Comparison of ENCODE assay signal across 21 cellular contexts in the genomic region with DNA sequence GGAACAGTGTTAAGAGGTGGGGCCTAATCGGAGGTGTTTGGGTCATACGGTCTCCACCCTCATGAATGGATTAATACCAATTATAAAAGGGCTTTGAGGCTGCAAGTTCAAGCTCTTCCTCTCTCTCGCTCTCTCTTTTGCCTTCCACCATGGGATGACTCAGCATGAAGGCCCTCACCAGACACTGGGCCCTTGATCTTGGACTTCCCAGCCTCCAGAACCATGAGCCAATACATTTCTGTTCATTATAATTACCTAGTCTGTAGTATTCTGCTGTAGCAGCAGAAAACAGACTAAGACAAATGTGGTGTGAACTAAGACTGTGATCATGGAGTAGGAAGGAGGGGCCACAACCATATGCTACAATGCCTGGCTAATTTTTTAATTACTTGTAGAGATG. TPM values are rescaled to one million over a fixed set of nuclear protein-coding genes. Genes with fewer than 3 reads are reported as not detected.
A peak's percentile ranks its signal among the peaks of the same experiment; 100 is the strongest.
DNase-seq lines count a peak whose midpoint lies in the region; ATAC-seq, FAIRE-seq and TF ChIP-seq lines count a peak whose summit lies in the region.
"Had no signal": no experiment of that assay in that cellular context is flagged by ENCODE, and none has a peak within 500 bp of the region (broad histone marks: within the 10 kb centered on the region; RNA-seq: fewer than 3 reads in every experiment).

No MANE protein-coding gene starts in this region.

- H3K4ac ChIP-seq in IMR-90 (ENCODE audit: low read depth, low read length): no peak overlapping the region

- H2BK5ac ChIP-seq in IMR-90 (ENCODE audit: low read depth, low read length, poor library complexity, severe bottlenecking): no peak overlapping the region

- TF ChIP-seq POLR2A in HepG2 (IDR thresholded peaks at IDR 0.05; ENCODE audit: insufficient read depth in 1 of 2, low read depth in 2 of 2, low read length in 2 of 2) (no peak), right lobe of liver (IDR thresholded peaks at IDR 0.05) (no peak), IMR-90 (IDR thresholded peaks at IDR 0.05; ENCODE audit: low read depth, low read length) (no peak)

- H3K9ac ChIP-seq in HepG2 (ENCODE audit: insufficient read depth, low read depth, low read length): no peak overlapping the region
- H3K9ac ChIP-seq in IMR-90 (ENCODE audit: low read depth, low read length): no peak overlapping the region
- H3K9ac ChIP-seq: BLaER1 had no signal

- no peak overlapping the region for H2AK9ac ChIP-seq in IMR-90 (replicated peaks; ENCODE audit: low read depth, low read length, poor library complexity)

- H3K23ac ChIP-seq in IMR-90 (ENCODE audit: low read depth, low read length): no peak overlapping the region

- BruUV-seq in HepG2 (replicated peaks; lab: Mats Ljungman, UMichigan): no TSS peak
- BruUV-seq in IMR-90 (replicated peaks; lab: Mats Ljungman, UMichigan): no TSS peak

- in situ Hi-C loops in HepG2 (cut with HindIII; ENCODE audit: extremely low pct_ligation_motif_present, low pct_unique_long_range_greater_than_20kb) (no loop called here), IMR-90 (cut with MboI; ENCODE audit: low sequenced_read_pairs) (no loop called here), SK-MEL-5 (cut with HindIII; ENCODE audit: low pct_unique_long_range_greater_than_20kb, low sequenced_read_pairs) (no loop called here)

- no peak overlapping the region for H3K27ac ChIP-seq in HepG2 (ENCODE audit: extremely low read length, insufficient read depth, low read length)
- no peak overlapping the region for H3K27ac ChIP-seq in right lobe of liver
- no peak overlapping the region for H3K27ac ChIP-seq in IMR-90 (ENCODE audit: insufficient read depth, low read length)
- H3K27ac ChIP-seq: C4-2B had no signal

- 93% methylated on average over 3 of the region's 3 CpGs for WGBS in HepG2 (ENCODE audit: low lambda C conversion rate)
- WGBS in right lobe of liver (ENCODE audit: insufficient coverage, low coverage, low lambda C conversion rate, missing lambda C conversion rate): 90% methylated on average over 3 of the region's 3 CpGs
- no CpG with 5 or more reads among the region's 3 CpGs for WGBS in IMR-90 (ENCODE audit: extremely low coverage in 2 of 2, insufficient read length in 1 of 2), 2 experiments

- H4K8ac ChIP-seq in IMR-90 (ENCODE audit: low read depth in 2 of 2, low read length in 2 of 2): no peak overlapping the region

- H4K5ac ChIP-seq in IMR-90 (ENCODE audit: low read depth, low read length): no peak overlapping the region

- no peak overlapping the region for H2BK20ac ChIP-seq in IMR-90 (ENCODE audit: low read depth, low read length)

- no peak overlapping the region for H3K14ac ChIP-seq in IMR-90 (replicated peaks; ENCODE audit: low read depth, low read length)

- CTCF ChIA-PET in HepG2 (lab: Yijun Ruan, JAX; ENCODE audit: low intra/inter-chr PET ratio, low total read pairs): no interaction called here
- CTCF ChIA-PET in IMR-90 (lab: Yijun Ruan, JAX): no interaction called here

- DNase-seq in HepG2 (ENCODE audit: low spot score) (no peak), right lobe of liver (no peak), IMR-90 (no peak), SK-MEL-5 (ENCODE audit: low read depth, low spot score) (peak; percentile 5)
- DNase-seq: Caco-2; CD4-positive, CD25-positive, alpha-beta regulatory T cell; CD8-positive, alpha-beta T cell; DMS 273 treated with DMSO at 0.1 percent for 48 hours; DMS79; EL; GDM1; H9 had no signal

- no peak overlapping the region for H3K18ac ChIP-seq in IMR-90 (ENCODE audit: low read depth, low read length)

- H3K9me1 ChIP-seq in IMR-90 (ENCODE audit: insufficient read depth, low read length): peaks cover 7% of the 10 kb centered on the region

- POLR2A ChIA-PET in HepG2 (lab: Yijun Ruan, JAX): interaction anchor here (3.0 kb wide), 1 partner anchor 9 kb away, joined by 10 read pairs; no protein-coding TSS in a partner anchor
- POLR2A ChIA-PET in IMR-90 (lab: Charles Lee; ENCODE audit: unreplicated experiment): no interaction called here

- H3K27me3 ChIP-seq in HepG2 (ENCODE audit: control insufficient read depth in 1 of 2, insufficient read depth in 2 of 2, low read length in 2 of 2): no peaks in the 10 kb centered on the region
- H3K27me3 ChIP-seq in right lobe of liver: no peaks in the 10 kb centered on the region
- H3K27me3 ChIP-seq in IMR-90 (ENCODE audit: control insufficient read depth, insufficient read depth, low read length): no peaks in the 10 kb centered on the region
- H3K27me3 ChIP-seq: BLaER1 had no signal

- no peaks in the 10 kb centered on the region for H3K9me3 ChIP-seq in HepG2 (ENCODE audit: low read length)
- H3K9me3 ChIP-seq in right lobe of liver: no peaks in the 10 kb centered on the region
- H3K9me3 ChIP-seq in IMR-90 (ENCODE audit: control insufficient read depth, insufficient read depth, low read length): 0 out of 2 replicates have a peak, but pooled peaks cover 2% of the 10 kb centered on the region
- H3K9me3 ChIP-seq: BLaER1, Caco-2 had no signal

- ATAC-seq in HepG2 (no peak), right lobe of liver (no peak), IMR-90 (ENCODE audit: low read depth) (no peak), HG02885 (IDR thresholded peaks at IDR 0.05; ENCODE audit: poor library complexity, unreplicated experiment) (no peak), HG03135 (IDR thresholded peaks at IDR 0.05; ENCODE audit: unreplicated experiment) (no peak), GM21825 (IDR thresholded peaks at IDR 0.05; ENCODE audit: unreplicated experiment) (no peak)
- ATAC-seq: CD8-positive, alpha-beta T cell; GM12878; GM23338; HCT116 had no signal

- no peak for FAIRE-seq in HepG2 (lab: Jason Lieb, UNC)
- FAIRE-seq: D721Med, GM12878 had no signal

- no peak overlapping the region for H2BK15ac ChIP-seq in IMR-90 (ENCODE audit: low read depth, low read length)

- H3K79me2 ChIP-seq in HepG2 (ENCODE audit: insufficient read depth, low read length): peaks cover 31% of the 10 kb centered on the region

- H3K36me3 ChIP-seq in HepG2 (replicated peaks in 1 of 2; ENCODE audit: control insufficient read depth in 1 of 2, insufficient read depth in 2 of 2, low read length in 2 of 2) (peaks cover 15 to 49% of the 10 kb centered on the region in 2 experiments), right lobe of liver (peaks cover 0 to 38% (median 8%) of the 10 kb centered on the region in 4 donors), IMR-90 (ENCODE audit: control insufficient read depth, insufficient read depth, low read length) (peaks cover 28% of the 10 kb centered on the region)

- H4K91ac ChIP-seq in IMR-90 (ENCODE audit: insufficient read depth, low read depth, low read length): no peak overlapping the region

- dilution Hi-C loops in IMR-90 (cut with HindIII; ENCODE audit: low sequenced_read_pairs, unreplicated experiment): no loop called here

- H2AK5ac ChIP-seq in IMR-90 (ENCODE audit: low read depth, low read length): no peak overlapping the region

- H2AFZ ChIP-seq in HepG2 (ENCODE audit: low read length) (no peak overlapping the region), IMR-90 (replicated peaks; ENCODE audit: low read length, poor library complexity) (no peak overlapping the region)
- H2AFZ ChIP-seq: GM23338 had no signal

- no peak overlapping the region for H3K56ac ChIP-seq in IMR-90 (ENCODE audit: extremely low read depth, insufficient read depth, low read length)

- TF ChIP-seq RAD21 in HepG2 (CRISPR knock-in tag; IDR thresholded peaks at IDR 0.05) (no peak), IMR-90 (IDR thresholded peaks at IDR 0.05; ENCODE audit: low read length) (no peak)

- intact Hi-C loops in HepG2 (cut with micrococcal nuclease; ENCODE audit: unreplicated experiment) (no loop called here), right lobe of liver (cut with DNase I) (no loop called here), IMR-90 (cut with micrococcal nuclease) (no loop called here)

- H3K79me1 ChIP-seq in IMR-90 (ENCODE audit: low read depth in 1 of 2, low read length in 2 of 2): peaks cover 14 to 27% of the 10 kb centered on the region in 2 experiments

- TF ChIP-seq CTCF in HepG2 (CRISPR knock-in tag; IDR thresholded peaks at IDR 0.05): no peak
- no peak for TF ChIP-seq CTCF in right lobe of liver (IDR thresholded peaks at IDR 0.05)
- TF ChIP-seq CTCF in IMR-90 (conservative IDR thresholded peaks at IDR 0.05; ENCODE audit: low read depth, low read length): no peak

- H3K4me1 ChIP-seq in HepG2 (ENCODE audit: insufficient read depth, low read length) (peaks cover 24% of the 10 kb centered on the region), right lobe of liver (peaks cover 0 to under 1% (median 0%) of the 10 kb centered on the region in 4 donors), IMR-90 (ENCODE audit: control insufficient read depth, insufficient read depth, low read length) (no peaks in the 10 kb centered on the region; the same call in 1 of the 2 replicates)
- H3K4me1 ChIP-seq: Caco-2 had no signal

- TF ChIP-seq EP300 in HepG2 (IDR thresholded peaks at IDR 0.05; ENCODE audit: low read depth in 2 of 2, low read length in 2 of 2) (no peak), HepG2 (CRISPR knock-in tag; IDR thresholded peaks at IDR 0.05; ENCODE audit: borderline replicate concordance) (no peak)

- H4K20me1 ChIP-seq in HepG2 (ENCODE audit: insufficient read depth, low read length): 0 out of 2 replicates have a peak, but pooled peaks cover 2% of the 10 kb centered on the region
- 0 out of 2 replicates have a peak, but pooled peaks cover 7% of the 10 kb centered on the region for H4K20me1 ChIP-seq in IMR-90 (ENCODE audit: insufficient read depth, low read length)
- H4K20me1 ChIP-seq: BLaER1 had no signal

- no peak overlapping the region for H2BK120ac ChIP-seq in IMR-90 (ENCODE audit: low read depth, low read length)

- H3K4me2 ChIP-seq in HepG2 (ENCODE audit: low read depth, low read length) (no peak overlapping the region), IMR-90 (ENCODE audit: low read depth, low read length) (no peak overlapping the region)
- H3K4me2 ChIP-seq: GM23338 had no signal

- H3K4me3 ChIP-seq in HepG2 (replicated peaks in 1 of 3; ENCODE audit: insufficient read depth in 1 of 3, low read depth in 2 of 3, low read length in 3 of 3) (no peak overlapping the region), right lobe of liver (no peak overlapping the region), IMR-90 (ENCODE audit: insufficient read depth, low read depth, low read length) (no peak overlapping the region)
- H3K4me3 ChIP-seq: BLaER1, GM12878, GM23338 had no signal

RNA-seq across cellular contexts. Expression of gene AIFM2, which starts 7.7 kb away (rescaled TPM):
- total RNA-seq in HepG2 (2016; rRNA removed; fragmentation: Illumina TruSeq; extraction: Trizol) (20.3 and 29.6 TPM in 2 replicates), right lobe of liver (10 to 100 TPM; 11.4 to 23.3 (median 18.2) TPM), IMR-90 (2012; rRNA removed) (1.7 and 2.0 TPM in 2 replicates)
- 5.3 and 5.8 TPM in 2 replicates for total RNA-seq in HepG2 (2016; cell fraction: cytosol; rRNA removed; fragmentation: Illumina TruSeq; extraction: Trizol; ENCODE audit: low read depth)
- 20.5 and 28.1 TPM in 2 replicates for total RNA-seq in HepG2 (2016; cell fraction: insoluble cytoplasmic fraction; rRNA removed; fragmentation: Illumina TruSeq; extraction: Trizol)
- total RNA-seq in HepG2 (2016; cell fraction: membrane; rRNA removed; fragmentation: Illumina TruSeq; extraction: Trizol): 15.5 and 15.7 TPM in 2 replicates
- total RNA-seq in HepG2 (2016; cell fraction: nucleus; rRNA removed; fragmentation: Illumina TruSeq; extraction: Trizol): 19.1 and 21.7 TPM in 2 replicates
- polyA plus RNA-seq in HepG2 (2011; rRNA removed) (29.5 and 36.9 TPM in 2 replicates), IMR-90 (2012; rRNA removed) (4.5 and 4.6 TPM in 2 replicates)
- polyA plus RNA-seq in HepG2 (2011; cell fraction: cytosol; rRNA removed): 33.7 and 37.4 TPM in 2 replicates
- polyA plus RNA-seq in HepG2 (2011; cell fraction: nucleus; rRNA removed): 23.7 and 28.1 TPM in 2 replicates
- polyA plus RNA-seq in HepG2 (2012): 17.3 and 23.0 TPM in 2 replicates
- polyA plus RNA-seq in HepG2 (2016; cell fraction: cytosol; fragmentation: Illumina TruSeq; extraction: Trizol; ENCODE audit: low read depth): 14.4 and 15.8 TPM in 2 replicates
- polyA plus RNA-seq in HepG2 (2016; cell fraction: insoluble cytoplasmic fraction; fragmentation: Illumina TruSeq; extraction: Trizol; ENCODE audit: low read depth): 62.5 and 67.2 TPM in 2 replicates
- polyA plus RNA-seq in HepG2 (2016; cell fraction: membrane; fragmentation: Illumina TruSeq; extraction: Trizol; ENCODE audit: low read depth): 20.3 and 20.6 TPM in 2 replicates
- 51.6 and 53.4 TPM in 2 replicates for polyA plus RNA-seq in HepG2 (2016; cell fraction: nucleus; fragmentation: Illumina TruSeq; extraction: Trizol; ENCODE audit: insufficient read depth, low read depth)
- 21.2 and 33.7 TPM in 2 replicates for polyA minus RNA-seq in HepG2 (2011; rRNA and poly(A)+ RNA removed; ENCODE audit: low replicate concordance)
- polyA minus RNA-seq in HepG2 (2011; cell fraction: cytosol; rRNA and poly(A)+ RNA removed): 10.0 and 12.4 TPM in 2 replicates
- 15.5 and 16.9 TPM in 2 replicates for polyA minus RNA-seq in HepG2 (2011; cell fraction: nucleus; rRNA and poly(A)+ RNA removed)
- 3.6 and 5.9 TPM in 2 replicates for polyA plus RNA-seq in IMR-90 (2012; cell fraction: cytosol; rRNA removed)
- polyA plus RNA-seq in IMR-90 (2012; cell fraction: nucleus; rRNA removed; ENCODE audit: low replicate concordance): 6.3 and 6.9 TPM in 2 replicates
- 8.1 and 8.2 TPM in 2 replicates for total RNA-seq in SK-MEL-5 (2014; rRNA removed; shearing (Covaris generic))
- polyA plus RNA-seq in SK-MEL-5 (2015; cell fraction: cytosol; rRNA removed): 17.1 and 17.4 TPM in 2 replicates
- polyA plus RNA-seq in SK-MEL-5 (2015; cell fraction: nucleus; rRNA removed): 8.4 and 9.6 TPM in 2 replicates

RNA-seq across cellular contexts. Expression of gene TYSND1, which starts 21.6 kb away (rescaled TPM):
- 6.8 and 8.9 TPM in 2 replicates for total RNA-seq in HepG2 (2016; rRNA removed; fragmentation: Illumina TruSeq; extraction: Trizol)
- total RNA-seq in HepG2 (2016; cell fraction: cytosol; rRNA removed; fragmentation: Illumina TruSeq; extraction: Trizol; ENCODE audit: low read depth): 2.8 and 2.9 TPM in 2 replicates
- 6.9 and 8.5 TPM in 2 replicates for total RNA-seq in HepG2 (2016; cell fraction: insoluble cytoplasmic fraction; rRNA removed; fragmentation: Illumina TruSeq; extraction: Trizol)
- 4.6 and 5.0 TPM in 2 replicates for total RNA-seq in HepG2 (2016; cell fraction: membrane; rRNA removed; fragmentation: Illumina TruSeq; extraction: Trizol)
- total RNA-seq in HepG2 (2016; cell fraction: nucleus; rRNA removed; fragmentation: Illumina TruSeq; extraction: Trizol): 8.5 and 8.7 TPM in 2 replicates
- 3.3 and 4.6 TPM in 2 replicates for polyA plus RNA-seq in HepG2 (2011; rRNA removed)
- polyA plus RNA-seq in HepG2 (2011; cell fraction: cytosol; rRNA removed): 2.7 and 3.0 TPM in 2 replicates
- 9.5 and 11.8 TPM in 2 replicates for polyA plus RNA-seq in HepG2 (2011; cell fraction: nucleus; rRNA removed)
- 3.2 and 4.1 TPM in 2 replicates for polyA plus RNA-seq in HepG2 (2012)
- 1.8 and 2.0 TPM in 2 replicates for polyA plus RNA-seq in HepG2 (2016; cell fraction: cytosol; fragmentation: Illumina TruSeq; extraction: Trizol; ENCODE audit: low read depth)
- 5.6 and 5.9 TPM in 2 replicates for polyA plus RNA-seq in HepG2 (2016; cell fraction: insoluble cytoplasmic fraction; fragmentation: Illumina TruSeq; extraction: Trizol; ENCODE audit: low read depth)
- 2.8 and 3.0 TPM in 2 replicates for polyA plus RNA-seq in HepG2 (2016; cell fraction: membrane; fragmentation: Illumina TruSeq; extraction: Trizol; ENCODE audit: low read depth)
- 13.4 and 14.6 TPM in 2 replicates for polyA plus RNA-seq in HepG2 (2016; cell fraction: nucleus; fragmentation: Illumina TruSeq; extraction: Trizol; ENCODE audit: insufficient read depth, low read depth)
- polyA minus RNA-seq in HepG2 (2011; rRNA and poly(A)+ RNA removed; ENCODE audit: low replicate concordance): 6.5 and 19.5 TPM in 2 replicates
- polyA minus RNA-seq in HepG2 (2011; cell fraction: cytosol; rRNA and poly(A)+ RNA removed): 2.1 and 3.2 TPM in 2 replicates
- 4.1 and 4.4 TPM in 2 replicates for polyA minus RNA-seq in HepG2 (2011; cell fraction: nucleus; rRNA and poly(A)+ RNA removed)
- total RNA-seq in right lobe of liver: 10 to 100 TPM in 2 of 6 experiments, 1 to 10 TPM in 4; 5.3 to 11.1 (median 8.2) TPM
- 2.8 and 2.9 TPM in 2 replicates for total RNA-seq in IMR-90 (2012; rRNA removed)
- polyA plus RNA-seq in IMR-90 (2012; rRNA removed): 4.1 and 4.6 TPM in 2 replicates
- polyA plus RNA-seq in IMR-90 (2012; cell fraction: cytosol; rRNA removed): 4.0 and 5.5 TPM in 2 replicates
- polyA plus RNA-seq in IMR-90 (2012; cell fraction: nucleus; rRNA removed; ENCODE audit: low replicate concordance): 12.4 and 20.6 TPM in 2 replicates
- total RNA-seq in SK-MEL-5 (2014; rRNA removed; shearing (Covaris generic)): 22.7 and 24.4 TPM in 2 replicates
- 24.4 and 25.8 TPM in 2 replicates for polyA plus RNA-seq in SK-MEL-5 (2015; cell fraction: cytosol; rRNA removed)
- polyA plus RNA-seq in SK-MEL-5 (2015; cell fraction: nucleus; rRNA removed): 72.8 and 77.5 TPM in 2 replicates

RNA-seq across cellular contexts. Expression of gene SAR1A, which starts 45.4 kb away (rescaled TPM):
- 104 and 117 TPM in 2 replicates for total RNA-seq in HepG2 (2016; rRNA removed; fragmentation: Illumina TruSeq; extraction: Trizol)
- total RNA-seq in HepG2 (2016; cell fraction: cytosol; rRNA removed; fragmentation: Illumina TruSeq; extraction: Trizol; ENCODE audit: low read depth): 53.7 and 67.8 TPM in 2 replicates
- total RNA-seq in HepG2 (2016; cell fraction: insoluble cytoplasmic fraction; rRNA removed; fragmentation: Illumina TruSeq; extraction: Trizol): 98.6 and 118 TPM in 2 replicates
- total RNA-seq in HepG2 (2016; cell fraction: membrane; rRNA removed; fragmentation: Illumina TruSeq; extraction: Trizol): 40.3 and 46.7 TPM in 2 replicates
- total RNA-seq in HepG2 (2016; cell fraction: nucleus; rRNA removed; fragmentation: Illumina TruSeq; extraction: Trizol): 88.9 and 106 TPM in 2 replicates
- 42.7 and 51.4 TPM in 2 replicates for polyA plus RNA-seq in HepG2 (2011; rRNA removed)
- polyA plus RNA-seq in HepG2 (2011; cell fraction: cytosol; rRNA removed): 18.7 and 26.3 TPM in 2 replicates
- polyA plus RNA-seq in HepG2 (2011; cell fraction: nucleus; rRNA removed): 20.6 and 21.6 TPM in 2 replicates
- polyA plus RNA-seq in HepG2 (2012): 43.4 and 54.2 TPM in 2 replicates
- 17.3 and 19.4 TPM in 2 replicates for polyA plus RNA-seq in HepG2 (2016; cell fraction: cytosol; fragmentation: Illumina TruSeq; extraction: Trizol; ENCODE audit: low read depth)
- polyA plus RNA-seq in HepG2 (2016; cell fraction: insoluble cytoplasmic fraction; fragmentation: Illumina TruSeq; extraction: Trizol; ENCODE audit: low read depth): 65.1 and 69.7 TPM in 2 replicates
- 14.1 and 16.4 TPM in 2 replicates for polyA plus RNA-seq in HepG2 (2016; cell fraction: membrane; fragmentation: Illumina TruSeq; extraction: Trizol; ENCODE audit: low read depth)
- polyA plus RNA-seq in HepG2 (2016; cell fraction: nucleus; fragmentation: Illumina TruSeq; extraction: Trizol; ENCODE audit: insufficient read depth, low read depth): 125 and 135 TPM in 2 replicates
- 86.9 and 186 TPM in 2 replicates for polyA minus RNA-seq in HepG2 (2011; rRNA and poly(A)+ RNA removed; ENCODE audit: low replicate concordance)
- 41.2 and 47.2 TPM in 2 replicates for polyA minus RNA-seq in HepG2 (2011; cell fraction: cytosol; rRNA and poly(A)+ RNA removed)
- polyA minus RNA-seq in HepG2 (2011; cell fraction: nucleus; rRNA and poly(A)+ RNA removed): 43.6 and 52.5 TPM in 2 replicates
- total RNA-seq in right lobe of liver: 10 to 100 TPM; 35.3 to 77.5 (median 61.0) TPM
- 161 and 272 TPM in 2 replicates for total RNA-seq in IMR-90 (2012; rRNA removed)
- polyA plus RNA-seq in IMR-90 (2012; rRNA removed): 45.8 and 56.9 TPM in 2 replicates
- 11.8 and 25.4 TPM in 2 replicates for polyA plus RNA-seq in IMR-90 (2012; cell fraction: cytosol; rRNA removed)
- polyA plus RNA-seq in IMR-90 (2012; cell fraction: nucleus; rRNA removed; ENCODE audit: low replicate concordance): 11.6 and 90.2 TPM in 2 replicates
- 71.4 and 73.2 TPM in 2 replicates for total RNA-seq in SK-MEL-5 (2014; rRNA removed; shearing (Covaris generic))
- 24.3 and 31.7 TPM in 2 replicates for polyA plus RNA-seq in SK-MEL-5 (2015; cell fraction: cytosol; rRNA removed)
- 24.7 and 50.9 TPM in 2 replicates for polyA plus RNA-seq in SK-MEL-5 (2015; cell fraction: nucleus; rRNA removed)
